17 cellular contexts compared by ENCODE assay signal in genomic region chr12:25977047-25977446, GRCh38. TPM values are rescaled to one million over a fixed set of nuclear protein-coding genes. Genes with fewer than 3 reads are reported as not detected.
DNase-seq lines count a peak whose midpoint lies in the region; ATAC-seq and TF ChIP-seq lines count a peak whose summit lies in the region.
"Had no signal": no experiment of that assay in that cellular context is flagged by ENCODE, and none has a peak within 500 bp of the region (broad histone marks: within the 10 kb centered on the region; RNA-seq: fewer than 3 reads in every experiment).

No MANE protein-coding gene starts in this region.

- no peak for ATAC-seq in activated T-cell treated with anti-CD3 and anti-CD28 coated beads, Interleukin-2, amount 50 U/mL, for 72 hours (replicated peaks in 1 of 2)
- ATAC-seq in upper lobe of right lung = no peak

- peaks cover 100% of the 10 kb centered on the region for H3K79me2 ChIP-seq in GM23248 (ENCODE audit: insufficient read depth)

- H3K36me3 Mint-ChIP-seq in activated T-cell treated with anti-CD3 and anti-CD28 coated beads, Interleukin-2, amount 50 U/mL, for 72 hours (ENCODE audit: insufficient read depth in 2 of 2) = no peaks in the 10 kb centered on the region

- H3K4me2 ChIP-seq in GM23248 (ENCODE audit: unreplicated experiment) = peak overlapping the region; percentile 82
- H3K4me2 ChIP-seq in skeletal muscle satellite cell (ENCODE audit: low read length) = peak overlapping the region; percentile 87

- H3K27me3 Mint-ChIP-seq in activated T-cell treated with anti-CD3 and anti-CD28 coated beads, Interleukin-2, amount 50 U/mL, for 72 hours (ENCODE audit: low read depth) = peaks cover 9% of the 10 kb centered on the region

- H2AFZ ChIP-seq in GM23248 = no peak overlapping the region

- no peak overlapping the region for H3K4me3 Mint-ChIP-seq in activated T-cell treated with anti-CD3 and anti-CD28 coated beads, Interleukin-2, amount 50 U/mL, for 72 hours

- H3K9me3 ChIP-seq in GM23248 (ENCODE audit: low read depth) = no peaks in the 10 kb centered on the region
- no peaks in the 10 kb centered on the region for H3K9me3 ChIP-seq in skeletal muscle satellite cell (replicated peaks; ENCODE audit: low read length)
- no peaks in the 10 kb centered on the region for H3K9me3 ChIP-seq in upper lobe of right lung
- H3K9me3 ChIP-seq: heart right ventricle had no signal

- H4K20me1 ChIP-seq in GM23248 (ENCODE audit: insufficient read depth) = peaks cover 3% of the 10 kb centered on the region; the same call in 1 of the 2 replicates

- H3K27ac ChIP-seq in GM23248 (peak overlapping the region; percentile 91), upper lobe of right lung (no peak overlapping the region)
- H3K27ac ChIP-seq: RWPE1 had no signal

- H3K9me2 ChIP-seq in GM23248 (ENCODE audit: insufficient read depth) = no peaks in the 10 kb centered on the region

- TF ChIP-seq CTCF in fibroblast of villous mesenchyme (IDR thresholded peaks at IDR 0.05; ENCODE audit: insufficient read depth, low read depth, low read length) = no peak
- no peak for TF ChIP-seq CTCF in upper lobe of right lung (IDR thresholded peaks at IDR 0.05)

- intact Hi-C loops in upper lobe of right lung (cut with DNase I) = no loop called here

- no peaks in the 10 kb centered on the region for H3K9me3 Mint-ChIP-seq in activated T-cell treated with anti-CD3 and anti-CD28 coated beads, Interleukin-2, amount 50 U/mL, for 72 hours

- H3K4me3 ChIP-seq in GM23248 = peak overlapping the region; percentile 65
- peak overlapping the region; percentile 46 for H3K4me3 ChIP-seq in fibroblast of villous mesenchyme (ENCODE audit: low read depth, low read length)
- H3K4me3 ChIP-seq in skeletal muscle satellite cell (ENCODE audit: low read length) = peak overlapping the region; percentile 62
- H3K4me3 ChIP-seq in upper lobe of right lung = no peak overlapping the region

- H3K27me3 ChIP-seq in GM23248 (replicated peaks; ENCODE audit: insufficient read depth) (no peaks in the 10 kb centered on the region), skeletal muscle satellite cell (ENCODE audit: control insufficient read depth, insufficient read depth, low read length) (no peaks in the 10 kb centered on the region), upper lobe of right lung (no peaks in the 10 kb centered on the region)
- H3K27me3 ChIP-seq: heart right ventricle had no signal

- in situ Hi-C loops in GM23248 (cut with MboI) = no loop called here

- no peaks in the 10 kb centered on the region for H3K36me3 ChIP-seq in GM23248 (ENCODE audit: low read depth)
- no peaks in the 10 kb centered on the region for H3K36me3 ChIP-seq in skeletal muscle satellite cell (ENCODE audit: insufficient read depth, low read length)
- no peaks in the 10 kb centered on the region for H3K36me3 ChIP-seq in upper lobe of right lung
- H3K36me3 ChIP-seq: heart right ventricle had no signal

- H3K4me1 Mint-ChIP-seq in activated T-cell treated with anti-CD3 and anti-CD28 coated beads, Interleukin-2, amount 50 U/mL, for 72 hours (ENCODE audit: low read depth) = no peaks in the 10 kb centered on the region

- peak; percentile 92 for DNase-seq in GM23248
- DNase-seq in RPMI7951 (ENCODE audit: low read depth) = peak; percentile 87
- DNase-seq in fibroblast of villous mesenchyme (ENCODE audit: low read depth) = peak; percentile 66
- no peak for DNase-seq in activated T-cell treated with anti-CD3 and anti-CD28 coated beads, Interleukin-2, amount 50 U/mL, for 72 hours
- no peak for DNase-seq in GM03348 (ENCODE audit: low spot score)
- DNase-seq in upper lobe of right lung = no peak
- DNase-seq: activated CD4-positive, CD25-positive, alpha-beta regulatory T cell; activated naive CD4-positive, alpha-beta T cell treated with Interleukin-2 at 50 U/mL for 16 hours; central memory CD4-positive, alpha-beta T cell; heart right ventricle; KBM-7; kidney; NCI-H1436 treated with DMSO at 0.1 percent for 48 hours; NCI-H524 treated with DMSO at 0.1 percent for 48 hours; T-helper 1 cell had no signal

- no peak overlapping the region for H3K27ac Mint-ChIP-seq in activated T-cell treated with anti-CD3 and anti-CD28 coated beads, Interleukin-2, amount 50 U/mL, for 72 hours

- H3K4me1 ChIP-seq in GM23248 (ENCODE audit: insufficient read depth) (peaks cover 71% of the 10 kb centered on the region), skeletal muscle satellite cell (ENCODE audit: control insufficient read depth, insufficient read depth, low read length) (peaks cover 41% of the 10 kb centered on the region), upper lobe of right lung (peaks cover 3% of the 10 kb centered on the region)

- H3F3A ChIP-seq in GM23248 (ENCODE audit: insufficient read depth) = peaks cover 47% of the 10 kb centered on the region

- H3K9ac ChIP-seq in GM23248 (peak overlapping the region; percentile 78), skeletal muscle satellite cell (ENCODE audit: low read depth, low read length) (peak overlapping the region; percentile 64)

- WGBS in GM23248 (ENCODE audit: low coverage in 1 of 2, low lambda C conversion rate in 2 of 2, missing lambda C conversion rate in 2 of 2), 2 experiments = 34 to 45% methylated on average over 5 of the region's 5 CpGs

RNA-seq across cellular contexts. Expression of gene RASSF8, which starts 18.6 kb away (rescaled TPM):
- 80.1 and 108 TPM in 2 replicates for total RNA-seq in GM23248 (2014; rRNA removed; shearing (Covaris generic))
- 11.2 and 13.6 TPM in 2 replicates for polyA plus RNA-seq in GM23248 (2016; fragmentation: Nextera tagmentation; extraction: Ambion mirVana)
- 37.5 and 41.7 TPM in 2 replicates for total RNA-seq in RPMI7951 (2014; rRNA removed; shearing (Covaris generic))
- total RNA-seq in fibroblast of villous mesenchyme (60.6 and 127 TPM in 2 replicates), upper lobe of right lung (85.7 TPM)
- 43.0 and 63.1 TPM in 2 replicates for total RNA-seq in skeletal muscle satellite cell (2012; rRNA removed)
- total RNA-seq in activated T-cell treated with anti-CD3 and anti-CD28 coated beads, Interleukin-2, amount 50 U/mL, for 72 hours = 10 to 100 TPM in 1 of 2 donors, 1 to 10 TPM in 1; 1.3 to 12.8 TPM

Comparison
In these comparisons a context has a peak if more than half of its experiments do, and no peak if none do; other contexts are left out.
1. DNase-seq: peak in GM23248 (single experiment), RPMI7951 (single experiment) and fibroblast of villous mesenchyme (single experiment); none in activated T-cell treated with anti-CD3 and anti-CD28 coated beads, Interleukin-2, amount 50 U/mL, for 72 hours (0 of 2), GM03348 (single experiment) and upper lobe of right lung (single experiment).